8 cellular contexts compared by ENCODE assay signal in the genomic region with DNA sequence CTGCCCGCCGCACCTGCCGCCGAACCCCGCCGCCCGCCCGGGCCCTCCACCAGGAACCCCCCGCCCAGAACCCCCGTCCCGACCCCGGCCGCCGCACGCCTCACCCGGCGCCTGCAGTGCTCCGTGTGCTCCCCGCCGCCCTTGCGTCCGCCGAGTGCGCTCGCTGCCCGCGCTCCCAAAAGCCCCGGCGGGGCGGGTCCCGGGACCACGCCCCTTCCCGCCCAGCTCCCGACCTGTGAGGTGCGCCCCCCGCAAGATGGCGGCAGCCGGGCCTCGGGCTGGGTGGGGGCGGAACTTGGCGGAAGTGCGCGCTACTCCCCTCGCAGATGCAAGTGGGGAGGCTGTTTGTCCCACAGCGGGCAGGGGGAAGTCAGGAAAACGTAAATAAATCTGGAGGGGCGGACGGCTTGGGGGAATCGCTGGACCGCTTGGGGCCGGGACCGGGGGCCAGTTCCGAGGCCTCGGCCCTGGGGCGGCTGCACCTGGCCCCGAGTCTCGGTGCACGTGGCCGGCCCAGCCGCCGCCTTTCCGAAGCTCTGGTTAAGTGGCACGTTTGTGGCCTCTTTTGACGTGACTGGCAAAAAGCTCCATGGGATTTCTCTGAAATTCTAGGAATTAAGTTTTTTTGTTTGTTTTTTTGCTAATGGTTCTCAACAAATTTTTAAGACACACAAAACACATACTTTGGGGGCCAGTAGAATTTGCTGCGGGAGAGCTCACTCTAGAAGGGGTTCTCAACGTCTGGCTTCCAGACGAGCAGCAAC. TPM values are rescaled to one million over a fixed set of nuclear protein-coding genes. Genes with fewer than 3 reads are reported as not detected.
DNase-seq lines count a peak whose midpoint lies in the region; ATAC-seq, FAIRE-seq and TF ChIP-seq lines count a peak whose summit lies in the region.

EZR (minus strand) TSS at position 156 of the 764 bp plus-strand sequence. CDS start 1,275 bp downstream, outside the sequence.

- H3K4me2 ChIP-seq in A549 (peak within 1 kb of the TSS; percentile 92), HepG2 (ENCODE audit: low read depth, low read length) (peak within 1 kb of the TSS; percentile 94)

- H3K27me3 ChIP-seq in HepG2 (ENCODE audit: control insufficient read depth in 1 of 2, insufficient read depth in 2 of 2, low read length in 2 of 2) = no peaks in the 10 kb centered on the region; a peak in 1 of 5 replicates

- peak; percentile 80 for TF ChIP-seq POLR2A in A549 (IDR thresholded peaks at IDR 0.05; ENCODE audit: low read length)
- peak; percentile 64 to 83 for TF ChIP-seq POLR2A in HepG2 (IDR thresholded peaks at IDR 0.05; ENCODE audit: insufficient read depth in 1 of 2, low read depth in 2 of 2, low read length in 2 of 2)

- H3K27ac Mint-ChIP-seq in dendritic cell treated with granulocyte-macrophage colony-stimulating factor and Interleukin-4, amounts not matched to agents 40 ng/mL and 50 ng/mL, for 4 days = peak within 1 kb of the TSS; percentile 90

- DNase-seq in A549 (ENCODE audit: low read depth in 1 of 2, low spot score in 1 of 2) = peak; percentile 77 to 86
- peak; percentile 72 for DNase-seq in NCI-H510A (lab: John Stamatoyannopoulos, UW)
- DNase-seq in activated CD4-positive, alpha-beta T cell treated with anti-CD3 and anti-CD28 coated beads for 48 hours = peak; percentile 88
- peak; percentile 59 for DNase-seq in HepG2 (ENCODE audit: low spot score)
- peak; percentile 86 to 88 for DNase-seq in stimulated activated CD4-positive, alpha-beta T cell treated with anti-CD3 and anti-CD28 coated beads, Interleukin-4, amount 100 ng/mL, for 4 hours

- TF ChIP-seq RAD21 in A549 (conservative IDR thresholded peaks at IDR 0.05 in 1 of 2, IDR thresholded peaks at IDR 0.05 in 1 of 2) (peak in 1 of 2 experiments; percentile 25; a peak in 1 of 5 replicates), HepG2 (CRISPR knock-in tag; IDR thresholded peaks at IDR 0.05) (peak; percentile 16; the same call in 1 of the 2 replicates)

- H2AFZ ChIP-seq in HepG2 (ENCODE audit: low read length) = no peak within 1 kb of the TSS

- H3K4me3 Mint-ChIP-seq in dendritic cell treated with granulocyte-macrophage colony-stimulating factor and Interleukin-4, amounts not matched to agents 40 ng/mL and 50 ng/mL, for 4 days = peak within 1 kb of the TSS; percentile 96

- TF ChIP-seq EP300 in A549 (IDR thresholded peaks at IDR 0.05) (no peak), HepG2 (IDR thresholded peaks at IDR 0.05; ENCODE audit: low read depth in 2 of 2, low read length in 2 of 2) (no peak), HepG2 (CRISPR knock-in tag; IDR thresholded peaks at IDR 0.05; ENCODE audit: borderline replicate concordance) (peak; percentile 52; the same call in 1 of the 2 replicates)

- H3K4me3 ChIP-seq in A549 (peak within 1 kb of the TSS; percentile 90), HepG2 (replicated peaks in 1 of 3; ENCODE audit: insufficient read depth in 1 of 3, low read depth in 2 of 3, low read length in 3 of 3) (peak within 1 kb of the TSS; percentile 70 to 87 (median 81))

- no TSS peak for BruUV-seq in HepG2 (replicated peaks; lab: Mats Ljungman, UMichigan)

- peaks cover 31% of the 10 kb centered on the region for H3K4me1 Mint-ChIP-seq in dendritic cell treated with granulocyte-macrophage colony-stimulating factor and Interleukin-4, amounts not matched to agents 40 ng/mL and 50 ng/mL, for 4 days (ENCODE audit: low read depth)

- no peaks in the 10 kb centered on the region for H3K9me3 Mint-ChIP-seq in dendritic cell treated with granulocyte-macrophage colony-stimulating factor and Interleukin-4, amounts not matched to agents 40 ng/mL and 50 ng/mL, for 4 days

- TF ChIP-seq CTCF in A549 (IDR thresholded peaks at IDR 0.05) = no peak
- TF ChIP-seq CTCF in HepG2 (CRISPR knock-in tag; IDR thresholded peaks at IDR 0.05) = peak; percentile 45

- no peak for FAIRE-seq in A549 (lab: Jason Lieb, UNC)
- FAIRE-seq in HepG2 (lab: Jason Lieb, UNC) = no peak

- peaks cover 13% of the 10 kb centered on the region; the same call in 1 of the 2 replicates for H4K20me1 ChIP-seq in HepG2 (ENCODE audit: insufficient read depth, low read length)

- H3K36me3 Mint-ChIP-seq in dendritic cell treated with granulocyte-macrophage colony-stimulating factor and Interleukin-4, amounts not matched to agents 40 ng/mL and 50 ng/mL, for 4 days (ENCODE audit: low read depth) = peaks cover 37% of the 10 kb centered on the region

- ATAC-seq in A549 = peak; percentile 71 to 82
- ATAC-seq in GM18511 (IDR thresholded peaks at IDR 0.05; ENCODE audit: unreplicated experiment) = peak; percentile 47
- peak; percentile 48 for ATAC-seq in HG03045 (IDR thresholded peaks at IDR 0.05; ENCODE audit: unreplicated experiment)
- ATAC-seq in HepG2 = peak; percentile 56

- CTCF ChIA-PET in A549 (lab: Yijun Ruan, JAX) = interaction anchor here (0.6 to 0.9 kb wide), 3 partner anchors 10 to 189 kb away, joined by 3 read pairs; no protein-coding TSS in a partner anchor
- CTCF ChIA-PET in HepG2 (lab: Yijun Ruan, JAX; ENCODE audit: low intra/inter-chr PET ratio, low total read pairs) = no interaction called here

- no peaks in the 10 kb centered on the region for H3K36me3 ChIP-seq in HepG2 (replicated peaks in 1 of 2; ENCODE audit: control insufficient read depth in 1 of 2, insufficient read depth in 2 of 2, low read length in 2 of 2)

- peak within 1 kb of the TSS; percentile 98 to 99 for H3K27ac ChIP-seq in A549
- peak within 1 kb of the TSS; percentile 50 for H3K27ac ChIP-seq in HepG2 (ENCODE audit: extremely low read length, insufficient read depth, low read length)

- peaks cover 17% of the 10 kb centered on the region for H3K4me1 ChIP-seq in A549
- H3K4me1 ChIP-seq in HepG2 (ENCODE audit: insufficient read depth, low read length) = peaks cover 47% of the 10 kb centered on the region

- H3K9ac ChIP-seq in HepG2 (ENCODE audit: insufficient read depth, low read depth, low read length) = peak within 1 kb of the TSS; percentile 70

- intact Hi-C loops in dendritic cell treated with granulocyte-macrophage colony-stimulating factor and Interleukin-4, amounts not matched to agents 40 ng/mL and 50 ng/mL, for 4 days (cut with micrococcal nuclease) = loop anchor here (5.0 kb wide), 1 partner anchor 33 kb away; no protein-coding TSS in a partner anchor
- intact Hi-C loops in HepG2 (cut with micrococcal nuclease; ENCODE audit: unreplicated experiment) = loop anchor here (5.0 kb wide), 1 partner anchor 33 kb away; no protein-coding TSS in a partner anchor

- in situ Hi-C loops in HepG2 (cut with HindIII; ENCODE audit: extremely low pct_ligation_motif_present, low pct_unique_long_range_greater_than_20kb) = no loop called here

- peaks cover 23% of the 10 kb centered on the region for H3K79me2 ChIP-seq in HepG2 (ENCODE audit: insufficient read depth, low read length)

- POLR2A ChIA-PET in A549 (lab: Yijun Ruan, JAX) = interaction anchor here (0.6 to 2.0 kb wide), 8 partner anchors 11 to 261 kb away, joined by 3 to 36 read pairs (median 6); no protein-coding TSS in a partner anchor
- POLR2A ChIA-PET in HepG2 (lab: Yijun Ruan, JAX) = interaction anchor here (0.6 to 1.5 kb wide), 12 partner anchors 8 to 181 kb away, joined by 3 to 6 read pairs (median 4); partner anchors contain the start of genes DYNLT1 and RSPH3

- H3K9me3 ChIP-seq in A549 (no peaks in the 10 kb centered on the region), HepG2 (ENCODE audit: low read length) (no peaks in the 10 kb centered on the region)

- peaks cover 3% of the 10 kb centered on the region for H3K27me3 Mint-ChIP-seq in dendritic cell treated with granulocyte-macrophage colony-stimulating factor and Interleukin-4, amounts not matched to agents 40 ng/mL and 50 ng/mL, for 4 days

- 31% methylated on average over 15 of the region's 67 CpGs for WGBS in A549 (ENCODE audit: missing lambda C conversion rate)
- WGBS in HepG2 (ENCODE audit: low lambda C conversion rate) = 22% methylated on average over 53 of the region's 67 CpGs

TF ChIP-seq in HepG2, 621 proteins besides CTCF, POLR2A, EP300 and RAD21 (continues in another document):
- TF ChIP-seq ZNF598 (CRISPR knock-in tag; IDR thresholded peaks at IDR 0.05; ENCODE audit: borderline replicate concordance) = peak; percentile 77
- 0 out of 2 replicates have a peak, but pooled peaks have one; percentile 10 for TF ChIP-seq RARG (CRISPR knock-in tag; IDR thresholded peaks at IDR 0.05; ENCODE audit: low read depth)
- TF ChIP-seq TP53 (CRISPR knock-in tag; conservative IDR thresholded peaks at IDR 0.05) = no peak
- no peak for TF ChIP-seq RCOR2 (CRISPR knock-in tag; IDR thresholded peaks at IDR 0.05)
- no peak for TF ChIP-seq ZNF569 (CRISPR knock-in tag; IDR thresholded peaks at IDR 0.05; ENCODE audit: borderline replicate concordance)
- TF ChIP-seq ZKSCAN1 (IDR thresholded peaks at IDR 0.05; ENCODE audit: low read length) = no peak

RNA-seq across cellular contexts. Expression of gene EZR, which starts in this region (rescaled TPM):
- polyA plus RNA-seq in A549 (2011; rRNA removed) = 207 and 254 TPM in 2 replicates
- polyA plus RNA-seq in A549 (2012; cell fraction: cytosol; rRNA removed) = 181 and 208 TPM in 2 replicates
- polyA plus RNA-seq in A549 (2012; cell fraction: nucleus; rRNA removed) = 283 and 311 TPM in 2 replicates
- 219 to 259 TPM (median 219 TPM) in 3 replicates for polyA plus RNA-seq in A549 (2017; fragmentation: RNase III; extraction: RNeasy Plus Mini Kit Qiagen cat#74134 plus additional on column Dnase treatment)
- 183 and 197 TPM in 2 replicates for polyA minus RNA-seq in A549 (2011; rRNA and poly(A)+ RNA removed)
- total RNA-seq in HepG2 (2016; rRNA removed; fragmentation: Illumina TruSeq; extraction: Trizol) = 60.3 and 75.7 TPM in 2 replicates
- 8.6 and 10.8 TPM in 2 replicates for total RNA-seq in HepG2 (2016; cell fraction: cytosol; rRNA removed; fragmentation: Illumina TruSeq; extraction: Trizol; ENCODE audit: low read depth)
- 63.6 and 68.8 TPM in 2 replicates for total RNA-seq in HepG2 (2016; cell fraction: insoluble cytoplasmic fraction; rRNA removed; fragmentation: Illumina TruSeq; extraction: Trizol)
- total RNA-seq in HepG2 (2016; cell fraction: membrane; rRNA removed; fragmentation: Illumina TruSeq; extraction: Trizol) = 21.2 and 23.3 TPM in 2 replicates
- total RNA-seq in HepG2 (2016; cell fraction: nucleus; rRNA removed; fragmentation: Illumina TruSeq; extraction: Trizol) = 35.3 and 38.9 TPM in 2 replicates
- 34.7 and 36.8 TPM in 2 replicates for polyA plus RNA-seq in HepG2 (2011; rRNA removed)
- 34.1 and 34.2 TPM in 2 replicates for polyA plus RNA-seq in HepG2 (2011; cell fraction: cytosol; rRNA removed)
- polyA plus RNA-seq in HepG2 (2011; cell fraction: nucleus; rRNA removed) = 25.0 and 25.8 TPM in 2 replicates
- polyA plus RNA-seq in HepG2 (2012) = 18.5 and 28.6 TPM in 2 replicates
- 5.0 and 5.1 TPM in 2 replicates for polyA plus RNA-seq in HepG2 (2016; cell fraction: cytosol; fragmentation: Illumina TruSeq; extraction: Trizol; ENCODE audit: low read depth)
- polyA plus RNA-seq in HepG2 (2016; cell fraction: insoluble cytoplasmic fraction; fragmentation: Illumina TruSeq; extraction: Trizol; ENCODE audit: low read depth) = 79.1 and 90.3 TPM in 2 replicates
- 12.2 TPM in 2 replicates for polyA plus RNA-seq in HepG2 (2016; cell fraction: membrane; fragmentation: Illumina TruSeq; extraction: Trizol; ENCODE audit: low read depth)
- 60.9 and 63.5 TPM in 2 replicates for polyA plus RNA-seq in HepG2 (2016; cell fraction: nucleus; fragmentation: Illumina TruSeq; extraction: Trizol; ENCODE audit: insufficient read depth, low read depth)
- polyA minus RNA-seq in HepG2 (2011; rRNA and poly(A)+ RNA removed; ENCODE audit: low replicate concordance) = 45.1 and 93.9 TPM in 2 replicates
- polyA minus RNA-seq in HepG2 (2011; cell fraction: cytosol; rRNA and poly(A)+ RNA removed) = 28.8 and 29.4 TPM in 2 replicates
- 17.6 and 19.8 TPM in 2 replicates for polyA minus RNA-seq in HepG2 (2011; cell fraction: nucleus; rRNA and poly(A)+ RNA removed)

Comparison
In these comparisons a context has a peak if more than half of its experiments do, and no peak if none do; other contexts are left out.
1. Peak in every context shown above with its lines: DNase-seq, ATAC-seq, H3K4me3 ChIP-seq and H3K27ac ChIP-seq.